25 cellular contexts compared by ENCODE assay signal in the genomic region with DNA sequence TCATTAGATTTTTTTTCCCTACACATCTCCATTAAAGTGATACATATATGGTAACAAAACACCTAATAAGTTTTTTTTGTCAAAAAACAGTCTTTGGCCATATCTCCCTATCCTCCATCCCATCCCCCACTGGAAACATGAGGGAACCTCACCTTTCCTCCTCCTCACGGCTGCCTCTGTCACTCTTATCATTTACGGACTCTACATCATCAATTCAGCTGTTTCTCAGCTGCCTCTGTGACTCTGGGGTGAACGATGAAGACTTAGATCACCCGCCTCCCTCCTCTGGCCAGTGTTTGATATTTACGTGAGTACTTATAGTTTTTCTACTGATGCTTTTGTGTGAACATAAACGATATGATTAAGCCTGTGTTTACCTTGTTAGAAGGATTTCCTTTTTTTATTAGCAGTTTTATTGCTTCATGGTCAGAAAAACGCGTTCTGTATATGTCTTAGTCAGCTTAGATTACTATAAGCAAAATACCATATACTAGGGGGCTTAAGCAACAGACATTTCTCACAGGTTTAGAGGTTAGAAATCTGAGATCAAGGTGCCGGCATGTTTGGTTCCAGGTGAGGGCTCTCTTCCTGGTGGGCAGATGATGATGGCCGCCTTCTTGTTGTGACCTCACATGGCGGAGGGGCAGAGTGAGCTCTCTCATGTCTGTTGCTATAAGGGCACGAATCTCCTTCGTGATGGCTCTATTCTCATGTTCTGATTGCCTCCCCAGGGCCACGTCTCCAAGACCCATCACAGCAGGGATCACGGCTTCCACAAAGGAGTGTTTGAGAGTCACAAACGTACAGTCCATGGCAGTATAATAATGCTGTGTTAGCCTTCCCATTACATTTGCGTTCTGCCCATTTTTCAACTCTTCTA. TPM values are rescaled to one million over a fixed set of nuclear protein-coding genes. Genes with fewer than 3 reads are reported as not detected.
"Had no signal": no experiment of that assay in that cellular context is flagged by ENCODE, and none has a peak within 500 bp of the region (broad histone marks: within the 10 kb centered on the region; RNA-seq: fewer than 3 reads in every experiment).

No MANE protein-coding gene starts in this region.

- H3K9me3 ChIP-seq: ascending aorta had no signal

- H3K36me3 Mint-ChIP-seq: activated naive CD4-positive, alpha-beta T cell treated with anti-CD3 and anti-CD28 coated beads, Interleukin-2, amount 50 U/mL, for 72 hours had no signal

- DNase-seq: activated CD4-positive, alpha-beta T cell treated with anti-CD3 and anti-CD28 coated beads for 48 hours; activated CD4-positive, alpha-beta T cell treated with anti-CD3 and anti-CD28 coated beads, Interleukin-2, amount 50 U/mL, for 4 hours; activated CD4-positive, CD25-positive, alpha-beta regulatory T cell treated with anti-CD3 and anti-CD28 coated beads, Interleukin-2, amount 50 U/mL, for 72 hours; activated CD8-positive, alpha-beta memory T cell treated with anti-CD3 and anti-CD28 coated beads, Interleukin-2, amount 50 U/mL, for 48 hours; activated CD8-positive, alpha-beta T cell treated with anti-CD3 and anti-CD28 coated beads, Interleukin-2, amount 10 ng/mL, durations not matched to agents 7 days and 5 days; activated effector memory CD4-positive, alpha-beta T cell treated with anti-CD3 and anti-CD28 coated beads, Interleukin-2, amount 50 U/mL, for 16 hours; activated naive CD4-positive, alpha-beta T cell treated with Interleukin-2 at 50 U/mL for 16 hours; activated naive CD8-positive, alpha-beta T cell treated with anti-CD3 and anti-CD28 coated beads, Interleukin-2, amount 50 U/mL, for 24 hours; activated T-cell treated with anti-CD3 and anti-CD28 coated beads, Interleukin-2, amount 50 U/mL, for 1 hour; amniotic stem cell; body of pancreas; Karpas-422; NCI-H1694; NCI-H2029 treated with DMSO at 0.1 percent for 48 hours; NCI-H345; NCI-H510A; NCI-H526 treated with DMSO at 0.1 percent for 48 hours; SHP77; T-helper 17 cell; T-helper 9 cell had no signal

- H3K4me1 Mint-ChIP-seq: activated naive CD8-positive, alpha-beta T cell treated with anti-CD3 and anti-CD28 coated beads, Interleukin-2, amount 50 U/mL, for 24 hours; central memory CD8-positive, alpha-beta T cell; WTC11 had no signal

- H3K4me3 Mint-ChIP-seq: activated CD8-positive, alpha-beta T cell treated with anti-CD3 and anti-CD28 coated beads, Interleukin-2, amount 10 ng/mL, durations not matched to agents 7 days and 5 days; activated naive CD8-positive, alpha-beta T cell treated with anti-CD3 and anti-CD28 coated beads, Interleukin-2, amount 50 U/mL, for 24 hours; activated T-helper 1 cell treated with anti-CD3 and anti-CD28 coated beads, Interleukin-12 subunit alpha, Interleukin-12 subunit beta, Interleukin-2, Interleukin-4 antibody, amounts not matched to agents 30 ng/mL and 10 ng/mL and 1 ng/mL, durations not matched to agents 14 hours and 24 hours and 36 hours; central memory CD8-positive, alpha-beta T cell; T-helper 17 cell; WTC11 had no signal

- H3K9me3 Mint-ChIP-seq: activated naive CD4-positive, alpha-beta T cell treated with anti-CD3 and anti-CD28 coated beads, Interleukin-2, amount 50 U/mL, for 72 hours; activated naive CD8-positive, alpha-beta T cell treated with anti-CD3 and anti-CD28 coated beads, Interleukin-2, amount 50 U/mL, for 24 hours; activated T-helper 1 cell treated with anti-CD3 and anti-CD28 coated beads, Interleukin-12 subunit alpha, Interleukin-12 subunit beta, Interleukin-2, Interleukin-4 antibody, amounts not matched to agents 30 ng/mL and 10 ng/mL and 1 ng/mL, durations not matched to agents 14 hours and 24 hours and 36 hours; central memory CD8-positive, alpha-beta T cell had no signal

- ATAC-seq: activated CD8-positive, alpha-beta T cell treated with anti-CD3 and anti-CD28 coated beads, Interleukin-2, amount 10 ng/mL, durations not matched to agents 7 days and 5 days; activated naive CD4-positive, alpha-beta T cell treated with anti-CD3 and anti-CD28 coated beads, Interleukin-2, amount 50 U/mL, for 72 hours; activated naive CD8-positive, alpha-beta T cell treated with anti-CD3 and anti-CD28 coated beads, Interleukin-2, amount 50 U/mL, for 24 hours; body of pancreas; T-helper 17 cell; WTC11 had no signal

- H3K36me3 ChIP-seq: ascending aorta had no signal

- H3K4me3 ChIP-seq: ascending aorta, body of pancreas had no signal

- H3K27me3 ChIP-seq: ascending aorta, body of pancreas had no signal

- H3K27ac Mint-ChIP-seq: activated CD8-positive, alpha-beta T cell treated with anti-CD3 and anti-CD28 coated beads, Interleukin-2, amount 10 ng/mL, durations not matched to agents 7 days and 5 days; activated naive CD4-positive, alpha-beta T cell treated with anti-CD3 and anti-CD28 coated beads, Interleukin-2, amount 50 U/mL, for 72 hours; activated naive CD8-positive, alpha-beta T cell treated with anti-CD3 and anti-CD28 coated beads, Interleukin-2, amount 50 U/mL, for 24 hours; activated T-helper 1 cell treated with anti-CD3 and anti-CD28 coated beads, Interleukin-12 subunit alpha, Interleukin-12 subunit beta, Interleukin-2, Interleukin-4 antibody, amounts not matched to agents 30 ng/mL and 10 ng/mL and 1 ng/mL, durations not matched to agents 14 hours and 24 hours and 36 hours; T-helper 17 cell; WTC11 had no signal

- H3K4me1 ChIP-seq: ascending aorta, body of pancreas had no signal

- H3K27ac ChIP-seq: ascending aorta, body of pancreas had no signal

- H3K27me3 Mint-ChIP-seq: activated naive CD8-positive, alpha-beta T cell treated with anti-CD3 and anti-CD28 coated beads, Interleukin-2, amount 50 U/mL, for 24 hours; T-helper 17 cell had no signal

RNA-seq across cellular contexts. Expression of a gene that starts 32.1 kb away (rescaled TPM):
- total RNA-seq: ascending aorta, body of pancreas had no signal
